Comparison of ENCODE assay signal across 1 cellular context in genomic region chr15:75738647-75739325, GRCh38.
TF ChIP-seq lines count a peak whose summit lies in the region.

No MANE protein-coding gene starts in this region.

TF ChIP-seq in K562, 482 proteins besides CTCF, POLR2A, EP300 and RAD21 (continued from another document and continues in another):
- no peak for TF ChIP-seq RREB1 (CRISPR knock-in tag; IDR thresholded peaks at IDR 0.05)
- TF ChIP-seq SIX5 (IDR thresholded peaks at IDR 0.05; ENCODE audit: borderline replicate concordance in 1 of 2, insufficient read depth in 1 of 2, low read depth in 1 of 2, low read length in 2 of 2), result no peak
- no peak for TF ChIP-seq ZNF41 (CRISPR knock-in tag; conservative IDR thresholded peaks at IDR 0.05)
- TF ChIP-seq ZNF740 (CRISPR knock-in tag; IDR thresholded peaks at IDR 0.05), result peak; percentile 97
- no peak for TF ChIP-seq ZNF740 (tag; IDR thresholded peaks at IDR 0.05)
- no peak for TF ChIP-seq RERE (CRISPR knock-in tag; IDR thresholded peaks at IDR 0.05; ENCODE audit: borderline replicate concordance)
- TF ChIP-seq NKRF (IDR thresholded peaks at IDR 0.05; ENCODE audit: borderline replicate concordance), result peak; percentile 83
- peak in 1 of 2 experiments; percentile 56; a peak in 1 of 3 replicates for TF ChIP-seq CBX3 (IDR thresholded peaks at IDR 0.05; ENCODE audit: borderline replicate concordance in 1 of 2, low read length in 2 of 2)
- no peak for TF ChIP-seq ELK3 (CRISPR knock-in tag; IDR thresholded peaks at IDR 0.05)
- TF ChIP-seq CUX1 (CRISPR knock-in tag; IDR thresholded peaks at IDR 0.05), result no peak
- peak; percentile 52; the same call in 1 of the 2 replicates for TF ChIP-seq RNF2 (IDR thresholded peaks at IDR 0.05)
- peak; percentile 66; the same call in 1 of the 2 replicates for TF ChIP-seq ZNF263 (CRISPR knock-in tag; IDR thresholded peaks at IDR 0.05; ENCODE audit: borderline replicate concordance)
- no peak for TF ChIP-seq NCOA1 (IDR thresholded peaks at IDR 0.05; ENCODE audit: low read depth)
- TF ChIP-seq CTBP1 (IDR thresholded peaks at IDR 0.05; ENCODE audit: borderline replicate concordance), result peak; percentile 85; the same call in 1 of the 2 replicates
- TF ChIP-seq SIN3A (IDR thresholded peaks at IDR 0.05; ENCODE audit: borderline replicate concordance in 2 of 2, control insufficient read depth in 1 of 2, low read depth in 2 of 2, low read length in 2 of 2), result peak in 1 of 2 experiments; percentile 89; a peak in 2 of 4 replicates
- no peak for TF ChIP-seq NCOA4 (IDR thresholded peaks at IDR 0.05; ENCODE audit: partially characterized antibody)
- peak; percentile 98 for TF ChIP-seq L3MBTL2 (IDR thresholded peaks at IDR 0.05)
- no peak for TF ChIP-seq WHSC1 (IDR thresholded peaks at IDR 0.05; ENCODE audit: low read length)
- no peak for TF ChIP-seq ARID2 (IDR thresholded peaks at IDR 0.05)
- TF ChIP-seq TEAD1 (CRISPR knock-in tag; IDR thresholded peaks at IDR 0.05), result peak in 1 of 2 experiments; percentile 80; a peak in 1 of 4 replicates
- peak; percentile 59 for TF ChIP-seq VEZF1 (CRISPR knock-in tag; IDR thresholded peaks at IDR 0.05)
- TF ChIP-seq ID3 (CRISPR knock-in tag; IDR thresholded peaks at IDR 0.05), result no peak
- TF ChIP-seq ID3 (tag; IDR thresholded peaks at IDR 0.05), result 0 out of 2 replicates have a peak, but pooled peaks have one; percentile 47
- no peak for TF ChIP-seq SRSF9 (IDR thresholded peaks at IDR 0.05; ENCODE audit: borderline replicate concordance, low read depth, low read length)
- no peak for TF ChIP-seq HNRNPH1 (optimal IDR thresholded peaks at IDR 0.05; ENCODE audit: low read depth, low read length)
- 0 out of 2 replicates have a peak, but pooled peaks have one; percentile 68 for TF ChIP-seq ZFP91 (CRISPR knock-in tag; IDR thresholded peaks at IDR 0.05)
- peak; percentile 25; the same call in 1 of the 2 replicates for TF ChIP-seq MXI1 (IDR thresholded peaks at IDR 0.05; ENCODE audit: low read depth, low read length)
- TF ChIP-seq POLR2AphosphoS5 (IDR thresholded peaks at IDR 0.05; ENCODE audit: control insufficient read depth, insufficient read depth, low read depth, low read length), result no peak
